1 cellular context compared by ENCODE assay signal in genomic region chr2:54666741-54667639, GRCh38.
TF ChIP-seq lines count a peak whose summit lies in the region.

No MANE protein-coding gene starts in this region.

TF ChIP-seq in HepG2, 621 proteins besides CTCF, POLR2A, EP300 and RAD21 (continued from another document and continues in another):
- TF ChIP-seq ZNF724P (CRISPR knock-in tag; IDR thresholded peaks at IDR 0.05; ENCODE audit: borderline replicate concordance) (no peak), TEAD2 (CRISPR knock-in tag; IDR thresholded peaks at IDR 0.05) (no peak), ZNF703 (CRISPR knock-in tag; IDR thresholded peaks at IDR 0.05; ENCODE audit: borderline replicate concordance) (no peak), BHLHE40 (IDR thresholded peaks at IDR 0.05; ENCODE audit: low read length) (no peak), BORCS8-MEF2B (CRISPR knock-in tag; IDR thresholded peaks at IDR 0.05) (no peak), ZNF44 (CRISPR knock-in tag; IDR thresholded peaks at IDR 0.05) (no peak), ZBTB40 (IDR thresholded peaks at IDR 0.05) (no peak), ZBTB40 (CRISPR knock-in tag; IDR thresholded peaks at IDR 0.05) (peak; percentile 56; the same call in 1 of the 2 replicates), ZNF784 (CRISPR knock-in tag; IDR thresholded peaks at IDR 0.05; ENCODE audit: borderline replicate concordance) (no peak), TSC22D2 (CRISPR knock-in tag; IDR thresholded peaks at IDR 0.05; ENCODE audit: borderline replicate concordance) (no peak), CSRNP1 (CRISPR knock-in tag; IDR thresholded peaks at IDR 0.05) (no peak), FLYWCH1 (CRISPR knock-in tag; IDR thresholded peaks at IDR 0.05) (no peak), SSRP1 (CRISPR knock-in tag; IDR thresholded peaks at IDR 0.05) (peak; percentile 95), MTA1 (CRISPR knock-in tag; IDR thresholded peaks at IDR 0.05; ENCODE audit: borderline replicate concordance) (peak; percentile 93), CBFB (CRISPR knock-in tag; IDR thresholded peaks at IDR 0.05) (0 out of 2 replicates have a peak, but pooled peaks have one; percentile 34), ZBTB21 (CRISPR knock-in tag; IDR thresholded peaks at IDR 0.05) (no peak), KAT8 (CRISPR knock-in tag; IDR thresholded peaks at IDR 0.05) (peak; percentile 75), RARA (CRISPR knock-in tag; IDR thresholded peaks at IDR 0.05) (peak; percentile 93), PPARG (CRISPR knock-in tag; conservative IDR thresholded peaks at IDR 0.05) (peak; percentile 94), ZNF234 (CRISPR knock-in tag; conservative IDR thresholded peaks at IDR 0.05) (no peak), TCF7L2 (IDR thresholded peaks at IDR 0.05; ENCODE audit: low read depth, low read length) (no peak), ZNF280D (CRISPR knock-in tag; IDR thresholded peaks at IDR 0.05) (no peak), ZFP37 (CRISPR knock-in tag; IDR thresholded peaks at IDR 0.05; ENCODE audit: borderline replicate concordance) (no peak), ZNF121 (CRISPR knock-in tag; IDR thresholded peaks at IDR 0.05) (0 out of 2 replicates have a peak, but pooled peaks have one; percentile 31), SNAPC5 (CRISPR knock-in tag; IDR thresholded peaks at IDR 0.05; ENCODE audit: borderline replicate concordance) (no peak), ZNF639 (CRISPR knock-in tag; conservative IDR thresholded peaks at IDR 0.05) (peak; percentile 69; the same call in 1 of the 2 replicates), HNF4G (IDR thresholded peaks at IDR 0.05; ENCODE audit: borderline replicate concordance, low read depth, low read length) (peak; percentile 84), HNF4G (CRISPR knock-in tag; IDR thresholded peaks at IDR 0.05; ENCODE audit: borderline replicate concordance, low read depth) (peak; percentile 40; the same call in 1 of the 2 replicates), SRY (CRISPR knock-in tag; IDR thresholded peaks at IDR 0.05) (0 out of 2 replicates have a peak, but pooled peaks have one; percentile 23), ZMYM3 (CRISPR knock-in tag; IDR thresholded peaks at IDR 0.05) (no peak; the same call in 1 of the 2 replicates), BATF2 (CRISPR knock-in tag; IDR thresholded peaks at IDR 0.05) (no peak), ZNF264 (CRISPR knock-in tag; IDR thresholded peaks at IDR 0.05) (peak; percentile 96), GATAD1 (CRISPR knock-in tag; IDR thresholded peaks at IDR 0.05) (peak; percentile 28; the same call in 1 of the 2 replicates), KDM5B (CRISPR knock-in tag; IDR thresholded peaks at IDR 0.05; ENCODE audit: borderline replicate concordance) (peak; percentile 27; the same call in 1 of the 2 replicates), CENPBD1 (CRISPR knock-in tag; IDR thresholded peaks at IDR 0.05; ENCODE audit: borderline replicate concordance, low read depth) (no peak; the same call in 1 of the 2 replicates), ZNF569 (CRISPR knock-in tag; IDR thresholded peaks at IDR 0.05; ENCODE audit: borderline replicate concordance) (no peak), PAF1 (CRISPR knock-in tag; IDR thresholded peaks at IDR 0.05) (0 out of 2 replicates have a peak, but pooled peaks have one; percentile 74), NRL (CRISPR knock-in tag; IDR thresholded peaks at IDR 0.05; ENCODE audit: borderline replicate concordance) (no peak), ERF (CRISPR knock-in tag; IDR thresholded peaks at IDR 0.05) (peak; percentile 86), NCOA5 (CRISPR knock-in tag; IDR thresholded peaks at IDR 0.05) (no peak)
